ENCODE assay signal across 1 cellular context in genomic region chr17:7221281-7222092, GRCh38.
TF ChIP-seq lines count a peak whose summit lies in the region.

No MANE protein-coding gene starts in this region.

TF ChIP-seq in GM12878, 131 proteins besides CTCF, POLR2A, EP300 and RAD21:
- TF ChIP-seq ZNF207 (IDR thresholded peaks at IDR 0.05; ENCODE audit: borderline replicate concordance) (no peak), POLR2AphosphoS2 (IDR thresholded peaks at IDR 0.05; ENCODE audit: low read depth, low read length) (0 out of 2 replicates have a peak, but pooled peaks have one; percentile 28), ESRRA (IDR thresholded peaks at IDR 0.05; ENCODE audit: low read length) (no peak), RAD51 (IDR thresholded peaks at IDR 0.05) (no peak)
